10 cellular contexts compared by ENCODE assay signal in the genomic region with DNA sequence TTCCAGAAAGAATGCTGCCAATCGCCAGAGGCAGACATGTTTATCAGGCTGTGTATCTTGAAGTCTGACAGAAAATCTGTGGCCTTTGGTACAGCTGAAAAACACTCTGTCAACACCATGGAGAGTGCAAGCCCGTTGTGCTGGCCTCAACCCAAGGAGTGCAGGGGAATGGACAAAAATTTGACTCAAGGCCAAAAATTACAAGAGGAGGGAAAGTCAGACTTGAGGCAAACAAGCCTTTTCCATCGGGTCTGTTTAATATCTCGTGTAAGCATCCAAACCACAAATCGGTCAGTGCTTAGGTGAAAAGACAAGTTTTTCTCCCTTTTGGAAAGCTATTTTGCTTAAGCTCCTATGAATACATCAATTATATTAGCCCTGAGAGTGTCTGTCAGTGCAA.
DNase-seq lines count a peak whose midpoint lies in the region; ATAC-seq, FAIRE-seq and TF ChIP-seq lines count a peak whose summit lies in the region.
"Had no signal": no experiment of that assay in that cellular context is flagged by ENCODE, and none has a peak within 500 bp of the region (broad histone marks: within the 10 kb centered on the region; RNA-seq: fewer than 3 reads in every experiment).

No MANE protein-coding gene starts in this region.

- TF ChIP-seq CTCF in chondrocyte (IDR thresholded peaks at IDR 0.05): no peak

- peak; percentile 21 for DNase-seq in NCI-H2196 (lab: John Stamatoyannopoulos, UW; ENCODE audit: unreplicated experiment)
- DNase-seq in NCI-H2196 treated with DMSO at 0.1 percent for 48 hours (lab: John Stamatoyannopoulos, UW; ENCODE audit: unreplicated experiment): no peak
- no peak for DNase-seq in chondrocyte (ENCODE audit: low spot score)
- DNase-seq in urothelium cell line (ENCODE audit: low spot score): peak; percentile 73
- DNase-seq in effector CD4-positive, alpha-beta T cell: no peak
- no peak for DNase-seq in iPS-NIHi7 (ENCODE audit: extremely low spot score)
- DNase-seq: 8988T had no signal

- 70 to 84% methylated on average over 3 to 4 of the region's 5 CpGs for WGBS in mesodermal cell (ENCODE audit: insufficient coverage in 2 of 2), 2 experiments

- H3K4me3 Mint-ChIP-seq in chondrocyte (ENCODE audit: unreplicated experiment): no peak overlapping the region
- H3K4me3 Mint-ChIP-seq: memory B cell had no signal

- peak overlapping the region; percentile 90 for H3K27ac Mint-ChIP-seq in chondrocyte (ENCODE audit: unreplicated experiment)
- H3K27ac Mint-ChIP-seq: memory B cell had no signal

- H3K27me3 Mint-ChIP-seq in chondrocyte (ENCODE audit: low read depth): no peaks in the 10 kb centered on the region

- peaks cover 46% of the 10 kb centered on the region for H3K4me1 ChIP-seq in mesodermal cell (ENCODE audit: control insufficient read depth, insufficient read depth, low read length, poor library complexity, severe bottlenecking)

- peaks cover 97% of the 10 kb centered on the region for H3K4me1 Mint-ChIP-seq in chondrocyte (ENCODE audit: low read depth)

- peak overlapping the region; percentile 63 for H3K27ac ChIP-seq in mesodermal cell (ENCODE audit: low read depth, low read length, severe bottlenecking)

- H3K36me3 ChIP-seq in mesodermal cell (ENCODE audit: control insufficient read depth, insufficient read depth, low read length): no peaks in the 10 kb centered on the region

- no peak for FAIRE-seq in urothelium cell line (lab: Jason Lieb, UNC)

- no peaks in the 10 kb centered on the region for H3K36me3 Mint-ChIP-seq in chondrocyte (ENCODE audit: low read depth)
- H3K36me3 Mint-ChIP-seq: memory B cell had no signal

- no peaks in the 10 kb centered on the region for H3K9me3 ChIP-seq in mesodermal cell (ENCODE audit: control insufficient read depth, low read length)

- no peak for ATAC-seq in GM18909 (IDR thresholded peaks at IDR 0.05; ENCODE audit: poor library complexity, unreplicated experiment)

- no peak overlapping the region for H3K4me3 ChIP-seq in mesodermal cell (ENCODE audit: extremely low read depth, insufficient read depth, low read length, poor library complexity, severe bottlenecking)

- H3K9me3 Mint-ChIP-seq in chondrocyte (ENCODE audit: low read depth): no peaks in the 10 kb centered on the region
- H3K9me3 Mint-ChIP-seq: memory B cell had no signal

Comparison
In these comparisons a context has a peak if more than half of its experiments do, and no peak if none do; other contexts are left out.
1. DNase-seq: peak in NCI-H2196 (single experiment) and urothelium cell line (single experiment); none in NCI-H2196 treated with DMSO at 0.1 percent for 48 hours (single experiment), chondrocyte (single experiment), effector CD4-positive, alpha-beta T cell (single experiment) and iPS-NIHi7 (single experiment).